ENCODE assay signal across 22 cellular contexts in genomic region chr17:79704691-79705090, GRCh38. TPM values are rescaled to one million over a fixed set of nuclear protein-coding genes. Genes with fewer than 3 reads are reported as not detected.
DNase-seq lines count a peak whose midpoint lies in the region; ATAC-seq, FAIRE-seq and TF ChIP-seq lines count a peak whose summit lies in the region.
"Had no signal": no experiment of that assay in that cellular context is flagged by ENCODE, and none has a peak within 500 bp of the region (broad histone marks: within the 10 kb centered on the region; RNA-seq: fewer than 3 reads in every experiment).

No MANE protein-coding gene starts in this region.

- H4K8ac ChIP-seq in mesendoderm (ENCODE audit: low read depth, low read length) = no peak overlapping the region

- H3K4me1 ChIP-seq in K562 (replicated peaks in 1 of 2; ENCODE audit: control insufficient read depth in 2 of 2, insufficient read depth in 2 of 2, low read length in 2 of 2) (peaks cover 0 to 32% of the 10 kb centered on the region in 2 experiments; a peak in 2 of 5 replicates), mesendoderm (ENCODE audit: control insufficient read depth, low read depth, low read length) (no peaks in the 10 kb centered on the region)
- H3K4me1 ChIP-seq: Caco-2, HAP-1 had no signal

- no peaks in the 10 kb centered on the region for H3K9me1 ChIP-seq in K562 (ENCODE audit: control insufficient read depth, insufficient read depth, low read length)

- H3K9me3 Mint-ChIP-seq in stimulated activated naive B cell treated with anti-CD40 and anti-IgM and Interleukin-4, amounts not matched to agents 10 μg/mL and 1 μg/mL and 100 μg/mL, for 72 hours = peaks cover 0 to 2% of the 10 kb centered on the region in 2 donors
- H3K9me3 Mint-ChIP-seq: CD4-positive, CD25-positive, alpha-beta regulatory T cell; CD8-positive, alpha-beta T cell; GM23338; HFFc6 had no signal

- ATAC-seq in K562 = peak; percentile 49
- ATAC-seq in stimulated activated naive B cell treated with anti-CD40 and anti-IgM and Interleukin-4, amounts not matched to agents 10 μg/mL and 1 μg/mL and 100 μg/mL, for 72 hours (replicated peaks) = no peak
- ATAC-seq: CD8-positive, alpha-beta T cell; GM23338 had no signal

- peaks cover 24 to 60% of the 10 kb centered on the region in 2 donors for H3K27me3 Mint-ChIP-seq in stimulated activated naive B cell treated with anti-CD40 and anti-IgM and Interleukin-4, amounts not matched to agents 10 μg/mL and 1 μg/mL and 100 μg/mL, for 72 hours
- H3K27me3 Mint-ChIP-seq: CD4-positive, CD25-positive, alpha-beta regulatory T cell had no signal

- WGBS in K562 (ENCODE audit: insufficient coverage, low coverage, missing lambda C conversion rate) = 6% methylated on average over 9 of the region's 9 CpGs
- no CpG with 5 or more reads among the region's 9 CpGs for WGBS in mesendoderm (ENCODE audit: extremely low coverage, insufficient coverage, low lambda C conversion rate)

- H3K27ac Mint-ChIP-seq in stimulated activated naive B cell treated with anti-CD40 and anti-IgM and Interleukin-4, amounts not matched to agents 10 μg/mL and 1 μg/mL and 100 μg/mL, for 72 hours = no peak overlapping the region
- H3K27ac Mint-ChIP-seq: CD8-positive, alpha-beta T cell; GM23338; HFFc6 had no signal

- no peak for TF ChIP-seq EP300 in K562 (IDR thresholded peaks at IDR 0.05; ENCODE audit: low read length)

- BruUV-seq in K562 (replicated peaks; lab: Mats Ljungman, UMichigan) = no TSS peak

- no peak overlapping the region for H3K9ac ChIP-seq in K562 (ENCODE audit: insufficient read depth in 1 of 2, low read depth in 2 of 2, low read length in 2 of 2)
- no peak overlapping the region for H3K9ac ChIP-seq in mesendoderm (ENCODE audit: low read length)

- H3K9me3 ChIP-seq in K562 (replicated peaks; ENCODE audit: control insufficient read depth, insufficient read depth, low read depth, low read length) = no peaks in the 10 kb centered on the region
- H3K9me3 ChIP-seq: Caco-2, HAP-1 had no signal

- H2AFZ ChIP-seq in K562 (ENCODE audit: low read depth, low read length) = no peak overlapping the region
- H2AFZ ChIP-seq: GM23338 had no signal

- H4K5ac ChIP-seq in mesendoderm (ENCODE audit: low read length) = no peak overlapping the region

- DNase-seq in SK-MEL-5 (ENCODE audit: low read depth, low spot score) = peak; percentile 44
- no peak for DNase-seq in K562 (ENCODE audit: extremely low read depth in 1 of 4, low spot score in 3 of 4)
- DNase-seq in mesendoderm = peak; percentile 10
- no peak for DNase-seq in activated CD4-positive, CD25-positive, alpha-beta regulatory T cell treated with anti-CD3 and anti-CD28 coated beads, Interleukin-2, amount 50 U/mL, for 72 hours
- no peak for DNase-seq in stimulated activated naive B cell treated with anti-CD40 and anti-IgM and Interleukin-4, amounts not matched to agents 10 μg/mL and 1 μg/mL and 100 μg/mL, for 72 hours
- DNase-seq in GF-D8 (lab: John Stamatoyannopoulos, UW) = no peak
- DNase-seq: Caco-2; CD4-positive, CD25-positive, alpha-beta regulatory T cell; CD8-positive, alpha-beta T cell; DMS153; DND-41; GDM1; HFFc6 had no signal

- H3K18ac ChIP-seq in mesendoderm (ENCODE audit: low read length) = no peak overlapping the region

- in situ Hi-C loops in SK-MEL-5 (cut with HindIII; ENCODE audit: low pct_unique_long_range_greater_than_20kb, low sequenced_read_pairs) (no loop called here), K562 (cut with MboI) (no loop called here)

- H3K4me3 ChIP-seq in K562 = no peak overlapping the region
- no peak overlapping the region for H3K4me3 ChIP-seq in mesendoderm (ENCODE audit: low read length)
- H3K4me3 ChIP-seq: GM23338, HAP-1 had no signal

- peaks cover 4% of the 10 kb centered on the region; the same call in 1 of the 2 replicates for H4K20me1 ChIP-seq in K562 (replicated peaks; ENCODE audit: control insufficient read depth, insufficient read depth, low read length)

- no peaks in the 10 kb centered on the region for H3K36me3 ChIP-seq in K562 (ENCODE audit: control insufficient read depth, insufficient read depth, low read length)
- no peaks in the 10 kb centered on the region for H3K36me3 ChIP-seq in mesendoderm (ENCODE audit: control insufficient read depth, insufficient read depth, low read length)
- H3K36me3 ChIP-seq: HAP-1 had no signal

- CTCF ChIA-PET in K562 (lab: Yijun Ruan, JAX; ENCODE audit: low intra/inter-chr PET ratio) = no interaction called here

- H2BK15ac ChIP-seq in mesendoderm (replicated peaks; ENCODE audit: low read depth) = no peak overlapping the region

- H2BK120ac ChIP-seq in mesendoderm (ENCODE audit: low read depth, low read length) = no peak overlapping the region

- intact Hi-C loops in K562 (cut with micrococcal nuclease) = loop anchor here (5.0 to 10.0 kb wide), 2 partner anchors 92 to 300 kb away; partner anchors contain the start of gene RBFOX3

- H3K27ac ChIP-seq in K562 (ENCODE audit: extremely low read depth, low read depth, low read length) (no peak overlapping the region), mesendoderm (ENCODE audit: low read depth, low read length) (no peak overlapping the region)
- H3K27ac ChIP-seq: C4-2B had no signal

- no peak for TF ChIP-seq RAD21 in K562 (CRISPR knock-in tag; conservative IDR thresholded peaks at IDR 0.05 in 1 of 2, IDR thresholded peaks at IDR 0.05 in 1 of 2)

- POLR2A ChIA-PET in K562 (lab: Yijun Ruan, JAX) = no interaction called here

- H3K27me3 ChIP-seq in K562 (ENCODE audit: control insufficient read depth in 2 of 2, insufficient read depth in 2 of 2, low read length in 2 of 2) (peaks cover 2 to 8% of the 10 kb centered on the region in 2 experiments; a peak in 2 of 5 replicates), mesendoderm (ENCODE audit: insufficient read depth, low read length, poor library complexity) (no peaks in the 10 kb centered on the region)

- peaks cover 7 to 13% of the 10 kb centered on the region in 2 donors for H3K4me1 Mint-ChIP-seq in stimulated activated naive B cell treated with anti-CD40 and anti-IgM and Interleukin-4, amounts not matched to agents 10 μg/mL and 1 μg/mL and 100 μg/mL, for 72 hours

- H3K4me2 ChIP-seq in K562 (ENCODE audit: insufficient read depth, low read length) = no peak overlapping the region
- no peak overlapping the region for H3K4me2 ChIP-seq in mesendoderm (ENCODE audit: low read length)
- H3K4me2 ChIP-seq: GM23338 had no signal

- no peak overlapping the region for H2AK5ac ChIP-seq in mesendoderm (ENCODE audit: low read length)

- no peak overlapping the region for H2BK5ac ChIP-seq in mesendoderm (ENCODE audit: low read length)

- TF ChIP-seq POLR2A in K562 (conservative IDR thresholded peaks at IDR 0.05) = no peak

- H3K4me3 Mint-ChIP-seq in stimulated activated naive B cell treated with anti-CD40 and anti-IgM and Interleukin-4, amounts not matched to agents 10 μg/mL and 1 μg/mL and 100 μg/mL, for 72 hours = no peak overlapping the region
- H3K4me3 Mint-ChIP-seq: CD4-positive, CD25-positive, alpha-beta regulatory T cell; CD8-positive, alpha-beta T cell; GM23338; HFFc6 had no signal

- H3K23ac ChIP-seq in mesendoderm (ENCODE audit: low read length) = no peak overlapping the region

- H3K56ac ChIP-seq in mesendoderm (ENCODE audit: low read length) = no peak overlapping the region

- peak; percentile 6 for FAIRE-seq in K562 (lab: Jason Lieb, UNC)
- FAIRE-seq: GM12891, GM18507, H54 had no signal

- no peaks in the 10 kb centered on the region for H3K36me3 Mint-ChIP-seq in stimulated activated naive B cell treated with anti-CD40 and anti-IgM and Interleukin-4, amounts not matched to agents 10 μg/mL and 1 μg/mL and 100 μg/mL, for 72 hours
- H3K36me3 Mint-ChIP-seq: CD4-positive, CD25-positive, alpha-beta regulatory T cell; CD8-positive, alpha-beta T cell had no signal

- H3K79me2 ChIP-seq in K562 (ENCODE audit: control insufficient read depth, insufficient read depth, low read length) (no peaks in the 10 kb centered on the region), mesendoderm (ENCODE audit: control insufficient read depth, insufficient read depth, low read length) (no peaks in the 10 kb centered on the region)

- TF ChIP-seq CTCF in K562 (IDR thresholded peaks at IDR 0.05 in 2 of 3, conservative IDR thresholded peaks at IDR 0.05 in 1 of 3; ENCODE audit: insufficient read depth in 2 of 3, low read depth in 1 of 3, low read length in 3 of 3) = no peak

- no peak overlapping the region for H3K4ac ChIP-seq in mesendoderm (ENCODE audit: low read depth, low read length)

- H3K79me1 ChIP-seq in mesendoderm (ENCODE audit: low read length) = no peaks in the 10 kb centered on the region

TF ChIP-seq in K562, 482 proteins besides CTCF, POLR2A, EP300 and RAD21:
- peak; percentile 81 for TF ChIP-seq NR2C1 (IDR thresholded peaks at IDR 0.05)
- peak; percentile 64; the same call in 1 of the 2 replicates for TF ChIP-seq NR2C1 (tag; IDR thresholded peaks at IDR 0.05)
- peak; percentile 5 for TF ChIP-seq NFYB (IDR thresholded peaks at IDR 0.05; ENCODE audit: extremely low read depth, insufficient read length)
- peak; percentile 92 for TF ChIP-seq CHD2 (IDR thresholded peaks at IDR 0.05; ENCODE audit: low read depth, low read length)
- no peak for TF ChIP-seq HMG20B (CRISPR knock-in tag; IDR thresholded peaks at IDR 0.05)
- TF ChIP-seq TBL1XR1 (IDR thresholded peaks at IDR 0.05; ENCODE audit: low read length in 2 of 2) = no peak

RNA-seq across cellular contexts. Expression of gene ENPP7, which starts 26.1 kb away (rescaled TPM):
- total RNA-seq in SK-MEL-5 (2014; rRNA removed; shearing (Covaris generic)) = not detected in 2 replicates
- polyA plus RNA-seq in SK-MEL-5 (2015; cell fraction: cytosol; rRNA removed) = not detected in 2 replicates
- not detected in 2 replicates for polyA plus RNA-seq in SK-MEL-5 (2015; cell fraction: nucleus; rRNA removed)
- total RNA-seq in K562 (2011; cell fraction: chromatin; rRNA removed; ENCODE audit: low replicate concordance) = not detected in 2 replicates
- not detected in 2 replicates for total RNA-seq in K562 (2011; cell fraction: nucleolus; rRNA removed)
- total RNA-seq in K562 (2011; cell fraction: nucleoplasm; rRNA removed) = not detected in 2 replicates
- not detected in 2 replicates for total RNA-seq in K562 (2014; rRNA removed)
- total RNA-seq in K562 (2014; rRNA removed; fragmentation: Illumina TruSeq; extraction: Trizol) = not detected in 2 replicates
- not detected in 2 replicates for total RNA-seq in K562 (2015; rRNA removed; fragmentation: Illumina TruSeq; extraction: Trizol)
- not detected in 2 replicates for total RNA-seq in K562 (2021)
- polyA plus RNA-seq in K562 (2011; rRNA removed) = not detected in 2 replicates
- polyA plus RNA-seq in K562 (2011; cell fraction: cytosol; rRNA removed) = not detected in 2 replicates
- polyA plus RNA-seq in K562 (2011; cell fraction: nucleus; rRNA removed) = not detected in 2 replicates
- polyA plus RNA-seq in K562 (2012) = not detected in 2 replicates
- not detected in 2 replicates for polyA plus RNA-seq in K562 (2014; fragmentation: Illumina TruSeq; extraction: Trizol)
- polyA plus RNA-seq in K562 (2014; fragmentation: Nextera tagmentation; extraction: Ambion mirVana) = not detected
- not detected in 2 replicates for polyA plus RNA-seq in K562 (2014; rRNA removed)
- not detected in 2 replicates for polyA minus RNA-seq in K562 (2011; rRNA and poly(A)+ RNA removed)
- not detected in 2 replicates for polyA minus RNA-seq in K562 (2011; cell fraction: cytosol; rRNA and poly(A)+ RNA removed)
- polyA minus RNA-seq in K562 (2011; cell fraction: nucleus; rRNA and poly(A)+ RNA removed) = not detected in 2 replicates
- polyA plus RNA-seq in mesendoderm (2013, experiment 1 of 2) = not detected
- polyA plus RNA-seq in mesendoderm (2013, experiment 2 of 2) = not detected
- total RNA-seq: A172; A673; CD4-positive, CD25-positive, alpha-beta regulatory T cell; GM23338; HFFc6 had no signal
- polyA plus RNA-seq: BJ, GM23338 had no signal

Comparison
In these comparisons a context has a peak if more than half of its experiments do, and no peak if none do; other contexts are left out.
1. DNase-seq: peak in SK-MEL-5 (single experiment) and mesendoderm (single experiment); none in K562 (0 of 4), activated CD4-positive, CD25-positive, alpha-beta regulatory T cell treated with anti-CD3 and anti-CD28 coated beads, Interleukin-2, amount 50 U/mL, for 72 hours (single experiment), stimulated activated naive B cell treated with anti-CD40 and anti-IgM and Interleukin-4, amounts not matched to agents 10 μg/mL and 1 μg/mL and 100 μg/mL, for 72 hours (single experiment) and GF-D8 (single experiment).